8 cellular contexts compared by ENCODE assay signal in genomic region chr4:26214994-26215393, GRCh38.
"Had no signal": no experiment of that assay in that cellular context is flagged by ENCODE, and none has a peak within 500 bp of the region (broad histone marks: within the 10 kb centered on the region; RNA-seq: fewer than 3 reads in every experiment).

No MANE protein-coding gene starts in this region.

- DNase-seq: GDM1, GF-D8 had no signal

- ATAC-seq: GM12878 had no signal

- FAIRE-seq: G401.6, GM12878, GM12891, GM12892, GM18507, GM19239 had no signal

- H3K4me3 ChIP-seq: GM12878 had no signal
